ENCODE assay signal across 13 cellular contexts in the genomic region with DNA sequence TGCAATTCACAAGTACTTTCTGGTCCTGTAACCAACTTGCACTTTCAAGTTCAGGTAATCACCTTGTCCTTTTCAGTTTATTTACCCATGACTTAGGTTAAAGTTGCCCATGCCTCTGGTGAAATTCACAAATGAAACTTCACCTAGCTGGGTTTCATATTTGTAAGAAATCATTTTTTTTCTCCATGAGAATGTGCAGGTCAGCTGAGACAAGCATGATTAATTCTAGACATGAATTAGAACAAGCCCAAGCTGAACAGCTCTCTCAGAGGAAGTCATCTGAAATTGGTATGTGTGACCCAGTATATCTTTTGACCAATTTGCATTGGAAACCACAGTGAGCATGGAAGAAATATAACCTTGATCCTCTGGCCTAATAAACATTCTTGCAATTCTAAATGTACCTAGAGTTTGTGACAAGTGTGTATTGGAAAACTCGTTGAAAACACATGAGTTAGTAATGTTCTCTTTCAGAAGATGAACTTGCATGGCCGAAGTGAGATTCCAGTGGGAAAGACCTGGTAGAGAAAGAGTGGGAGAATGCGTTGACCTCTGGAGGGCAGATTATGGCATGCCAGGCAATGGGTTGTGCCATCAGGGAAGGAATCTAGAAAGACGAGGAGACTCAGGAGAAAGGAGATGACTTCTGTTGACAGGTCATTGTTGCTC.
DNase-seq lines count a peak whose midpoint lies in the region; ATAC-seq, FAIRE-seq and TF ChIP-seq lines count a peak whose summit lies in the region.
"Had no signal": no experiment of that assay in that cellular context is flagged by ENCODE, and none has a peak within 500 bp of the region (broad histone marks: within the 10 kb centered on the region; RNA-seq: fewer than 3 reads in every experiment).

No MANE protein-coding gene starts in this region.

- ATAC-seq in GM18498 (IDR thresholded peaks at IDR 0.05; ENCODE audit: unreplicated experiment): peak; percentile 79
- peak; percentile 68 for ATAC-seq in GM21529 (IDR thresholded peaks at IDR 0.05; ENCODE audit: unreplicated experiment)
- ATAC-seq in HG03571 (IDR thresholded peaks at IDR 0.05; ENCODE audit: unreplicated experiment): peak; percentile 67
- no peak for ATAC-seq in HG03442 (IDR thresholded peaks at IDR 0.05; ENCODE audit: unreplicated experiment)
- ATAC-seq: upper lobe of right lung had no signal

- TF ChIP-seq CTCF in neural crest cell (conservative IDR thresholded peaks at IDR 0.05) (no peak), D721Med (IDR thresholded peaks at IDR 0.05; ENCODE audit: insufficient read depth, missing control alignments) (no peak), lower leg skin (IDR thresholded peaks at IDR 0.05) (no peak)

- peaks cover 48% of the 10 kb centered on the region for H3K4me1 Mint-ChIP-seq in neural crest cell

- H3K27ac Mint-ChIP-seq in neural crest cell (ENCODE audit: unreplicated experiment): peak overlapping the region; percentile 2

- peaks cover 10% of the 10 kb centered on the region for H3K9me3 Mint-ChIP-seq in neural crest cell

- intact Hi-C loops in lower leg skin (cut with DNase I; ENCODE audit: low total_unique reads): no loop called here

- peaks cover 10% of the 10 kb centered on the region for H3K36me3 Mint-ChIP-seq in neural crest cell (ENCODE audit: low read depth)

- H3K27me3 Mint-ChIP-seq in neural crest cell (ENCODE audit: low read depth): no peaks in the 10 kb centered on the region

- no peak for DNase-seq in neural crest cell (ENCODE audit: low read depth, low spot score)
- no peak for DNase-seq in NCI-H1417 (lab: John Stamatoyannopoulos, UW)
- DNase-seq in D721Med (ENCODE audit: insufficient read length, low spot score): no peak
- no peak for DNase-seq in lower leg skin (ENCODE audit: low spot score in 2 of 2)
- DNase-seq: activated T-cell treated with anti-CD3 and anti-CD28 coated beads, Interleukin-2, amount 50 U/mL, for 48 hours; HCEC 1CT; kidney glomerular epithelial cell; stimulated activated CD4-positive, alpha-beta T cell treated with anti-CD3 and anti-CD28 coated beads, Interleukin-15, amount 100 ng/mL, for 24 hours; upper lobe of right lung had no signal

- peak overlapping the region; percentile 7 for H3K4me3 Mint-ChIP-seq in neural crest cell

- FAIRE-seq in D721Med (lab: Jason Lieb, UNC): no peak

- 89 to 96% methylated on average over 4 of the region's 4 CpGs for WGBS in lower leg skin, 2 donors

- TF ChIP-seq POLR2A in lower leg skin (IDR thresholded peaks at IDR 0.05): no peak

- no peak overlapping the region for H3K4me3 ChIP-seq in lower leg skin (ENCODE audit: low read depth, poor library complexity, severe bottlenecking)
- H3K4me3 ChIP-seq: upper lobe of right lung had no signal
